In genomic region chr16:27368358-27368722, GRCh38 we compare ENCODE assay signal across 10 cellular contexts. TPM values are rescaled to one million over a fixed set of nuclear protein-coding genes. Genes with fewer than 3 reads are reported as not detected.
A peak's percentile ranks its signal among the peaks of the same experiment; 100 is the strongest.
DNase-seq lines count a peak whose midpoint lies in the region; ATAC-seq and TF ChIP-seq lines count a peak whose summit lies in the region.
"Had no signal": no experiment of that assay in that cellular context is flagged by ENCODE, and none has a peak within 500 bp of the region (broad histone marks: within the 10 kb centered on the region; RNA-seq: fewer than 3 reads in every experiment).

No MANE protein-coding gene starts in this region.

- H3K36me3 ChIP-seq in Loucy (ENCODE audit: insufficient read depth, low read length) (no peaks in the 10 kb centered on the region), ascending aorta (peaks cover 4 to 6% of the 10 kb centered on the region in 2 donors), rectal smooth muscle tissue (ENCODE audit: control insufficient read depth, insufficient read depth, low read length) (no peaks in the 10 kb centered on the region)
- H3K36me3 ChIP-seq: ovary had no signal

- H3K27ac Mint-ChIP-seq in activated CD8-positive, alpha-beta memory T cell treated with anti-CD3 and anti-CD28 coated beads, Interleukin-2, amount 10 ng/mL, durations not matched to agents 7 days and 5 days, result peak overlapping the region; percentile 95

- peaks cover 9% of the 10 kb centered on the region for H3K9me3 Mint-ChIP-seq in activated CD8-positive, alpha-beta memory T cell treated with anti-CD3 and anti-CD28 coated beads, Interleukin-2, amount 10 ng/mL, durations not matched to agents 7 days and 5 days (ENCODE audit: low read depth)

- CTCF ChIA-PET in activated CD8-positive, alpha-beta memory T cell treated with anti-CD3 and anti-CD28 coated beads, Interleukin-2, amount 10 ng/mL, durations not matched to agents 7 days and 5 days (lab: Charles Lee), result interaction anchor here (0.7 to 5.7 kb wide), 43 partner anchors 9 to 216 kb away, joined by 3 to 104 read pairs (median 6); partner anchors contain the start of genes GTF3C1, IL21R, KATNIP and KDM8

- H3K4me3 Mint-ChIP-seq in activated CD8-positive, alpha-beta memory T cell treated with anti-CD3 and anti-CD28 coated beads, Interleukin-2, amount 10 ng/mL, durations not matched to agents 7 days and 5 days, result no peak overlapping the region

- H3K9me3 ChIP-seq in Loucy (ENCODE audit: insufficient read depth, low read depth, low read length), result peaks cover 3% of the 10 kb centered on the region; the same call in 1 of the 2 replicates
- no peaks in the 10 kb centered on the region for H3K9me3 ChIP-seq in ascending aorta
- H3K9me3 ChIP-seq: ovary had no signal

- ATAC-seq in activated CD8-positive, alpha-beta memory T cell treated with anti-CD3 and anti-CD28 coated beads, Interleukin-2, amount 10 ng/mL, durations not matched to agents 7 days and 5 days, result no peak

- no peak overlapping the region for H3K27ac ChIP-seq in ascending aorta
- no peak overlapping the region for H3K27ac ChIP-seq in rectal smooth muscle tissue (ENCODE audit: low read depth, low read length)

- peaks cover 12% of the 10 kb centered on the region for H3F3A ChIP-seq in Loucy (ENCODE audit: low read depth)

- TF ChIP-seq CTCF in Loucy (conservative IDR thresholded peaks at IDR 0.05; ENCODE audit: low read length) (no peak), ascending aorta (IDR thresholded peaks at IDR 0.05) (no peak)

- DNase-seq in activated CD8-positive, alpha-beta memory T cell treated with anti-CD3 and anti-CD28 coated beads, Interleukin-2, amount 10 ng/mL, durations not matched to agents 7 days and 5 days, result no peak
- no peak for DNase-seq in activated CD8-positive, alpha-beta memory T cell treated with anti-CD3 and anti-CD28 coated beads, Interleukin-2, amount 50 U/mL, for 48 hours
- DNase-seq in ascending aorta (ENCODE audit: low spot score in 2 of 2) (no peak), nucleus accumbens (lab: John Stamatoyannopoulos, UW) (no peak), NCI-H1092 (lab: John Stamatoyannopoulos, UW) (no peak), middle frontal gyrus (ENCODE audit: extremely low spot score, low spot score) (no peak)
- DNase-seq: NCI-H1436 treated with DMSO at 0.1 percent for 48 hours had no signal

- H3K36me3 Mint-ChIP-seq in activated CD8-positive, alpha-beta memory T cell treated with anti-CD3 and anti-CD28 coated beads, Interleukin-2, amount 10 ng/mL, durations not matched to agents 7 days and 5 days, result peaks cover 39% of the 10 kb centered on the region

- H4K20me1 ChIP-seq in Loucy (ENCODE audit: insufficient read depth, low read length, poor library complexity, severe bottlenecking), result no peaks in the 10 kb centered on the region

- intact Hi-C loops in ascending aorta (cut with DNase I), result loop anchor here (1.0 to 10.0 kb wide), 3 partner anchors 54 to 190 kb away; partner anchors contain the start of gene IL4R

- no peak overlapping the region for H2AFZ ChIP-seq in Loucy (ENCODE audit: low read length)

- no peaks in the 10 kb centered on the region for H3K9me2 ChIP-seq in Loucy (replicated peaks; ENCODE audit: low read depth, low read length)

- H3K79me2 ChIP-seq in Loucy (ENCODE audit: insufficient read depth, low read length), result no peaks in the 10 kb centered on the region

- peak overlapping the region; percentile 80 for H3K9ac ChIP-seq in Loucy (ENCODE audit: low read depth, low read length, poor library complexity, severe bottlenecking)
- H3K9ac ChIP-seq in rectal smooth muscle tissue (ENCODE audit: low read length), result no peak overlapping the region

- no peak overlapping the region for H3K4me3 ChIP-seq in Loucy (ENCODE audit: low read length, poor library complexity, severe bottlenecking)
- peak overlapping the region; percentile 13 to 41 for H3K4me3 ChIP-seq in ascending aorta
- H3K4me3 ChIP-seq in rectal smooth muscle tissue (ENCODE audit: low read length), result peak overlapping the region; percentile 63
- H3K4me3 ChIP-seq: ovary had no signal

- peaks cover 24% of the 10 kb centered on the region for H3K4me1 ChIP-seq in Loucy (ENCODE audit: insufficient read depth, low read length, poor library complexity, severe bottlenecking)
- peaks cover 0 to 5% of the 10 kb centered on the region in 2 donors for H3K4me1 ChIP-seq in ascending aorta
- peaks cover 4% of the 10 kb centered on the region for H3K4me1 ChIP-seq in rectal smooth muscle tissue (ENCODE audit: control insufficient read depth, insufficient read depth, low read length)

- H3K4me2 ChIP-seq in Loucy (ENCODE audit: low read depth, low read length, poor library complexity, severe bottlenecking), result no peak overlapping the region

- no peaks in the 10 kb centered on the region for H3K27me3 Mint-ChIP-seq in activated CD8-positive, alpha-beta memory T cell treated with anti-CD3 and anti-CD28 coated beads, Interleukin-2, amount 10 ng/mL, durations not matched to agents 7 days and 5 days

- H3K4me1 Mint-ChIP-seq in activated CD8-positive, alpha-beta memory T cell treated with anti-CD3 and anti-CD28 coated beads, Interleukin-2, amount 10 ng/mL, durations not matched to agents 7 days and 5 days, result peaks cover 36% of the 10 kb centered on the region

- H3K27me3 ChIP-seq in Loucy (ENCODE audit: insufficient read depth, low read length, poor library complexity, severe bottlenecking) (no peaks in the 10 kb centered on the region), ascending aorta (no peaks in the 10 kb centered on the region), rectal smooth muscle tissue (ENCODE audit: control insufficient read depth, insufficient read depth, low read length) (no peaks in the 10 kb centered on the region)
- H3K27me3 ChIP-seq: ovary had no signal

RNA-seq across cellular contexts. Expression of gene IL21R, which starts 33.6 kb away (rescaled TPM):
- total RNA-seq in activated CD8-positive, alpha-beta memory T cell treated with anti-CD3 and anti-CD28 coated beads, Interleukin-2, amount 10 ng/mL, durations not matched to agents 7 days and 5 days, result 10 to 100 TPM; 24.6 to 38.0 TPM
- 0.21 TPM for total RNA-seq in ascending aorta

RNA-seq across cellular contexts. Expression of gene IL4R, which starts 54.6 kb away (rescaled TPM):
- total RNA-seq in activated CD8-positive, alpha-beta memory T cell treated with anti-CD3 and anti-CD28 coated beads, Interleukin-2, amount 10 ng/mL, durations not matched to agents 7 days and 5 days, result 100 to 1,000 TPM; 155 to 190 TPM
- 88.7 TPM for total RNA-seq in ascending aorta

Comparison
In these comparisons a context has a peak if more than half of its experiments do, and no peak if none do; other contexts are left out.
1. RNA of gene IL21R, which starts 33.6 kb away (total RNA-seq): 24.6 to 38.0 TPM in activated CD8-positive, alpha-beta memory T cell treated with anti-CD3 and anti-CD28 coated beads, Interleukin-2, amount 10 ng/mL, durations not matched to agents 7 days and 5 days; 0.21 TPM in ascending aorta (single experiment); every median in the first group is over 10 times any median in the second.